In the genomic region with DNA sequence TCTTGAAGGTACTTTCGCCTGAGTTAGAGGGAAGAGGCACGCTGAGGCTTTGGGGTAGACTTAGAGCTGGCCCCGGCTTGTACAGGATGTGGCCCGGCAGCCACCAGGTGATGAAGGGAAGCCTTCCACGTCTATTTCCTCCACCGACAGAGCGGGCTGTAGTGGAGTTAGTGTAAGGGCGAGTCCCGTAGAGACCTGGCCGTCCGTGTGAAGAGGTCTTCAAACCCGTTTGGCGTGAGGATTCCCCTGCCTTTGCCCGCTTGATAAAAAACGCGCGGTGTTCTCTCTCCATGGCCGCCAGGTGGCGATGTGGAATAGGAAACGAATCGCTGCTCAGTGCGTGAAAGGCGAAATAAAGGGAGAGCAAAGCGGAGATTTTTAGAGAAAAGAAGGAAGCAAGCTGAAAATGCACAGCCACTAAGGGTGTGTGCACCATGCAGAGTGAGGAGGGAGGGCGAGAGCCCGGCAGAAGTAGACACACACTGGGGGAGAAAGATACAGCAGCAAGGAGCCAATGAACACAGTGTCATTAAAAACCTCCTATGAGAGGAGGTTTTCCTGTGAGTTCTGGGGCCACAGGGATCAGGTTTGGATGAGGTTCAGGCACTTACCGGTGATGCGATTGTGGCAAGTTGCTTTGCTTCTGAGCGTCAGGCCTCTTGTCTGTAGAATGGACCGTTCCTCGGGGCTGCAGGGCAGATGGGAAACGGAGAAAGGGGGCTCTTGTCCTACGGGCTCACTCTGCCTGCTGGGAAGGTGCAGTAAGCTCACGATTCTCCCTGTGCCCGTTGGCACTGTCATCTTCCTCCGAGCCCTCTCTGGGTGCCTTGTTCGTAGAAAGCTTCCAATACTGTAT, we compare ENCODE assay signal across 8 cellular contexts. TPM values are rescaled to one million over a fixed set of nuclear protein-coding genes. Genes with fewer than 3 reads are reported as not detected.
A peak's percentile ranks its signal among the peaks of the same experiment; 100 is the strongest.
DNase-seq lines count a peak whose midpoint lies in the region; ATAC-seq and TF ChIP-seq lines count a peak whose summit lies in the region.

No MANE protein-coding gene starts in this region.

- H3K36me3 Mint-ChIP-seq in T-helper 17 cell (ENCODE audit: low read depth), result no peaks in the 10 kb centered on the region

- peaks cover 66% of the 10 kb centered on the region for H3K27me3 Mint-ChIP-seq in T-helper 17 cell

- H3K9me3 ChIP-seq in HEK293 (ENCODE audit: control insufficient read depth, insufficient read depth, low read depth, low read length) (no peaks in the 10 kb centered on the region), T-helper 17 cell (ENCODE audit: control insufficient read depth, low read length, poor library complexity, severe bottlenecking) (no peaks in the 10 kb centered on the region), gastrocnemius medialis (no peaks in the 10 kb centered on the region)

- no peak overlapping the region for H3K27ac Mint-ChIP-seq in T-helper 17 cell

- H3K27me3 ChIP-seq in gastrocnemius medialis, result peaks cover 0 to 1% (median 0%) of the 10 kb centered on the region in 3 donors

- intact Hi-C loops in gastrocnemius medialis (cut with DNase I; ENCODE audit: low total_unique reads), result loop anchor here (1.0 to 10.0 kb wide), 4 partner anchors 38 to 1021 kb away; partner anchors contain the start of gene C5orf47

- H3K27ac ChIP-seq in HEK293 (ENCODE audit: extremely low read depth, low read depth, low read length), result no peak overlapping the region
- H3K27ac ChIP-seq in gastrocnemius medialis, result no peak overlapping the region

- peak; percentile 94 for TF ChIP-seq CTCF in HEK293 (tag by site-specific recombination; IDR thresholded peaks at IDR 0.05)
- TF ChIP-seq CTCF in gastrocnemius medialis (IDR thresholded peaks at IDR 0.05 in 4 of 5, conservative IDR thresholded peaks at IDR 0.05 in 1 of 5), result peak; percentile 82 to 92 (median 87)

- in situ Hi-C loops in G401 (cut with HindIII; ENCODE audit: low sequenced_read_pairs) (no loop called here), gastrocnemius medialis (cut with MboI; ENCODE audit: low sequenced_read_pairs in 4 of 4) (loop anchor here (5.0 to 25.0 kb wide), 6 partner anchors 38 to 1018 kb away; partner anchors contain the start of gene C5orf47 (in 2 of the 4))

- peak; percentile 82 for ATAC-seq in T-helper 17 cell
- ATAC-seq in gastrocnemius medialis, result peak; percentile 70 to 90
- ATAC-seq in HG02571 (IDR thresholded peaks at IDR 0.05; ENCODE audit: unreplicated experiment), result no peak

- DNase-seq in G401 (ENCODE audit: low spot score) (peak; percentile 82), NCI-H1105 treated with DMSO at 0.1 percent for 48 hours (lab: John Stamatoyannopoulos, UW) (peak; percentile 71), T-helper 17 cell (peak; percentile 30 to 57 (median 33)), amniotic stem cell (lab: John Stamatoyannopoulos, UW) (peak; percentile 46), hepatic stellate cell (ENCODE audit: low spot score) (peak; percentile 81), gastrocnemius medialis (peak; percentile 40 to 49)

- H3K4me3 Mint-ChIP-seq in T-helper 17 cell, result peak overlapping the region; percentile 86

- no peak overlapping the region for H3K4me3 ChIP-seq in HEK293 (ENCODE audit: low read depth, low read length)
- no peak overlapping the region for H3K4me3 ChIP-seq in gastrocnemius medialis

- H3K36me3 ChIP-seq in HEK293 (ENCODE audit: control insufficient read depth in 2 of 2, insufficient read depth in 1 of 2, low read length in 2 of 2) (no peaks in the 10 kb centered on the region), gastrocnemius medialis (no peaks in the 10 kb centered on the region)

- peaks cover 4% of the 10 kb centered on the region; the same call in 1 of the 2 replicates for H3K4me1 ChIP-seq in HEK293 (ENCODE audit: control insufficient read depth, insufficient read depth, low read length)
- peaks cover 3 to 6% of the 10 kb centered on the region in 2 donors for H3K4me1 ChIP-seq in gastrocnemius medialis

- TF ChIP-seq POLR2A in gastrocnemius medialis (IDR thresholded peaks at IDR 0.05), result no peak

- CTCF ChIA-PET in HEK293 (lab: Yijun Ruan, JAX), result interaction anchor here (0.6 to 9.9 kb wide), 38 partner anchors 9 to 1264 kb away, joined by 3 to 212 read pairs (median 4); partner anchors contain the start of genes BOD1 and STC2

- H3K4me1 Mint-ChIP-seq in T-helper 17 cell, result peaks cover 15% of the 10 kb centered on the region

- POLR2A ChIA-PET in HEK293 (lab: Yijun Ruan, JAX), result interaction anchor here (3.0 to 6.7 kb wide), 2 partner anchors 23 to 35 kb away, joined by 20 to 60 read pairs; partner anchors contain the start of gene STC2

TF ChIP-seq in HEK293, 187 proteins besides CTCF, POLR2A, EP300 and RAD21 (continues in another document):
- no peak for TF ChIP-seq ZNF530 (tag by site-specific recombination; IDR thresholded peaks at IDR 0.05; ENCODE audit: low read depth)
- TF ChIP-seq ZNF843 (tag by site-specific recombination; IDR thresholded peaks at IDR 0.05), result no peak
- no peak for TF ChIP-seq ZNF776 (tag by site-specific recombination; IDR thresholded peaks at IDR 0.05; ENCODE audit: borderline replicate concordance)
- no peak for TF ChIP-seq ZBTB11 (tag by site-specific recombination; conservative IDR thresholded peaks at IDR 0.05; ENCODE audit: low read depth)
- TF ChIP-seq ZNF473 (tag by site-specific recombination; IDR thresholded peaks at IDR 0.05), result no peak
- no peak for TF ChIP-seq GLIS2 (tag by site-specific recombination; IDR thresholded peaks at IDR 0.05)
- TF ChIP-seq KLF10 (tag by site-specific recombination; IDR thresholded peaks at IDR 0.05), result no peak
- TF ChIP-seq ZFP69B (tag by site-specific recombination; IDR thresholded peaks at IDR 0.05), result no peak
- no peak for TF ChIP-seq IKZF3 (tag by site-specific recombination; IDR thresholded peaks at IDR 0.05)
- 0 out of 2 replicates have a peak, but pooled peaks have one; percentile 44 for TF ChIP-seq ZNF391 (tag by site-specific recombination; IDR thresholded peaks at IDR 0.05; ENCODE audit: borderline replicate concordance, low read depth)
- TF ChIP-seq ZNF658 (tag by site-specific recombination; IDR thresholded peaks at IDR 0.05), result no peak
- no peak for TF ChIP-seq TSHZ1 (tag by site-specific recombination; IDR thresholded peaks at IDR 0.05; ENCODE audit: borderline replicate concordance)
- no peak for TF ChIP-seq ZSCAN16 (tag by site-specific recombination; IDR thresholded peaks at IDR 0.05)
- no peak for TF ChIP-seq ZNF354C (tag by site-specific recombination; IDR thresholded peaks at IDR 0.05; ENCODE audit: borderline replicate concordance, low read depth)
- TF ChIP-seq ZNF24 (tag by site-specific recombination; IDR thresholded peaks at IDR 0.05), result no peak
- no peak for TF ChIP-seq EGR2 (tag by site-specific recombination; IDR thresholded peaks at IDR 0.05; ENCODE audit: low read depth)
- no peak for TF ChIP-seq ZNF221 (tag by site-specific recombination; IDR thresholded peaks at IDR 0.05; ENCODE audit: borderline replicate concordance)

RNA-seq across cellular contexts. Expression of gene STC2, which starts 34.2 kb away (rescaled TPM):
- 0.03 and 1.1 TPM in 2 replicates for total RNA-seq in G401 (2014; rRNA removed; shearing (Covaris generic))
- total RNA-seq in T-helper 17 cell (not detected), gastrocnemius medialis (10 to 100 TPM in 1 of 4 donors, 1 to 10 TPM in 2, under 1 TPM in 1; 0.39 to 12.7 (median 4.0) TPM)

RNA-seq across cellular contexts. Expression of gene NKX2-5, which starts 59.0 kb away (rescaled TPM):
- total RNA-seq in G401 (2014; rRNA removed; shearing (Covaris generic)), result not detected in 2 replicates
- total RNA-seq in T-helper 17 cell (not detected), gastrocnemius medialis (not detected)
